In the genomic region with DNA sequence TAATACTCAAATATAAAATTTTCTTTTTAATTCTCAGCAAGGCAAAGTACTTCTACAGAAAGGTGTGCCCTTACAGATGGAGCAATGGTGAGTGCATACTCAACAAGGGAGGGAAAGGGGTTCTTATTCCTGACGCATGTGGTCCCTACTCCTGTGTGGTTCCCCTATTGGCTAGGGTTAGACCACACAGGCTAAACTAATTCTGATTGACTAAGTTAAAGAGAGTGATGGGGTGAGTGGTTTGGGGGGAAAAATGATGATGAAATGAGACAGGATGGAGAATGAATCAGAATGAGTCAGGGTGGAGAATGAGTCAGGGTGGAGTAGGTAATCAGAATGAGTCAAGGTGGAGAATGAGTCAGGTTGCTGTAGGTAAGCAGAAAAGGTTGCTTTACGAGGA, we compare ENCODE assay signal across 1 cellular context.
A peak's percentile ranks its signal among the peaks of the same experiment; 100 is the strongest.
TF ChIP-seq lines count a peak whose summit lies in the region.

No MANE protein-coding gene starts in this region.

TF ChIP-seq in HEK293, 187 proteins besides CTCF, POLR2A, EP300 and RAD21 (continued from another document):
- TF ChIP-seq, protein P1, sequence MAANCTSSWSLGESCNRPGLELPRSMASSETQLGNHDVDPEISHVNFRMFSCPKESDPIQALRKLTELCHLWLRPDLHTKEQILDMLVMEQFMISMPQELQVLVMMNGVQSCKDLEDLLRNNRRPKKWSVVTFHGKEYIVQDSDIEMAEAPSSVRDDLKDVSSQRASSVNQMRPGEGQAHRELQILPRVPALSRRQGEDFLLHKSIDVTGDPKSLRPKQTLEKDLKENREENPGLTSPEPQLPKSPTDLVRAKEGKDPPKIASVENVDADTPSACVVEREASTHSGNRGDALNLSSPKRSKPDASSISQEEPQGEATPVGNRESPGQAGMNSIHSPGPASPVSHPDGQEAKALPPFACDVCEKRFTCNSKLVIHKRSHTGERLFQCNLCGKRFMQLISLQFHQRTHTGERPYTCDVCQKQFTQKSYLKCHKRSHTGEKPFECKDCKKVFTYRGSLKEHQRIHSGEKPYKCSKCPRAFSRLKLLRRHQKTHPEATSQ (tag by site-specific recombination; IDR thresholded peaks at IDR 0.05): no peak
- TF ChIP-seq ZNF510 (tag by site-specific recombination; IDR thresholded peaks at IDR 0.05; ENCODE audit: insufficient replicate concordance): no peak
- TF ChIP-seq, protein P2, sequence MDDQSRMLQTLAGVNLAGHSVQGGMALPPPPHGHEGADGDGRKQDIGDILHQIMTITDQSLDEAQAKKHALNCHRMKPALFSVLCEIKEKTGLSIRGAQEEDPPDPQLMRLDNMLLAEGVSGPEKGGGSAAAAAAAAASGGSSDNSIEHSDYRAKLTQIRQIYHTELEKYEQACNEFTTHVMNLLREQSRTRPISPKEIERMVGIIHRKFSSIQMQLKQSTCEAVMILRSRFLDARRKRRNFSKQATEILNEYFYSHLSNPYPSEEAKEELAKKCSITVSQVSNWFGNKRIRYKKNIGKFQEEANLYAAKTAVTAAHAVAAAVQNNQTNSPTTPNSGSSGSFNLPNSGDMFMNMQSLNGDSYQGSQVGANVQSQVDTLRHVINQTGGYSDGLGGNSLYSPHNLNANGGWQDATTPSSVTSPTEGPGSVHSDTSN (CRISPR knock-in tag; IDR thresholded peaks at IDR 0.05): no peak
- TF ChIP-seq ZNF561 (tag by site-specific recombination; IDR thresholded peaks at IDR 0.05; ENCODE audit: borderline replicate concordance): no peak
- no peak for TF ChIP-seq ZNF473 (tag by site-specific recombination; IDR thresholded peaks at IDR 0.05)
- TF ChIP-seq, protein P3, sequence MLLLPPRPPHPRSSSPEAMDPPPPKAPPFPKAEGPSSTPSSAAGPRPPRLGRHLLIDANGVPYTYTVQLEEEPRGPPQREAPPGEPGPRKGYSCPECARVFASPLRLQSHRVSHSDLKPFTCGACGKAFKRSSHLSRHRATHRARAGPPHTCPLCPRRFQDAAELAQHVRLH (tag by site-specific recombination; IDR thresholded peaks at IDR 0.05): no peak
- peak; percentile 68; the same call in 1 of the 2 replicates for TF ChIP-seq ZNF24 (tag by site-specific recombination; IDR thresholded peaks at IDR 0.05)
- no peak for TF ChIP-seq KLF10 (tag by site-specific recombination; IDR thresholded peaks at IDR 0.05)
- no peak for TF ChIP-seq ZNF19 (tag by site-specific recombination; IDR thresholded peaks at IDR 0.05; ENCODE audit: low read depth)
- 0 out of 2 replicates have a peak, but pooled peaks have one; percentile 23 for TF ChIP-seq ZNF354C (tag by site-specific recombination; IDR thresholded peaks at IDR 0.05; ENCODE audit: borderline replicate concordance, low read depth)
- TF ChIP-seq SCRT2 (tag by site-specific recombination; IDR thresholded peaks at IDR 0.05): 0 out of 2 replicates have a peak, but pooled peaks have one; percentile 15
- TF ChIP-seq, protein P4, sequence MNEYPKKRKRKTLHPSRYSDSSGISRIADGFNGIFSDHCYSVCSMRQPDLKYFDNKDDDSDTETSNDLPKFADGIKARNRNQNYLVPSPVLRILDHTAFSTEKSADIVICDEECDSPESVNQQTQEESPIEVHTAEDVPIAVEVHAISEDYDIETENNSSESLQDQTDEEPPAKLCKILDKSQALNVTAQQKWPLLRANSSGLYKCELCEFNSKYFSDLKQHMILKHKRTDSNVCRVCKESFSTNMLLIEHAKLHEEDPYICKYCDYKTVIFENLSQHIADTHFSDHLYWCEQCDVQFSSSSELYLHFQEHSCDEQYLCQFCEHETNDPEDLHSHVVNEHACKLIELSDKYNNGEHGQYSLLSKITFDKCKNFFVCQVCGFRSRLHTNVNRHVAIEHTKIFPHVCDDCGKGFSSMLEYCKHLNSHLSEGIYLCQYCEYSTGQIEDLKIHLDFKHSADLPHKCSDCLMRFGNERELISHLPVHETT (tag by site-specific recombination; IDR thresholded peaks at IDR 0.05): peak; percentile 96
- TF ChIP-seq, protein P5, sequence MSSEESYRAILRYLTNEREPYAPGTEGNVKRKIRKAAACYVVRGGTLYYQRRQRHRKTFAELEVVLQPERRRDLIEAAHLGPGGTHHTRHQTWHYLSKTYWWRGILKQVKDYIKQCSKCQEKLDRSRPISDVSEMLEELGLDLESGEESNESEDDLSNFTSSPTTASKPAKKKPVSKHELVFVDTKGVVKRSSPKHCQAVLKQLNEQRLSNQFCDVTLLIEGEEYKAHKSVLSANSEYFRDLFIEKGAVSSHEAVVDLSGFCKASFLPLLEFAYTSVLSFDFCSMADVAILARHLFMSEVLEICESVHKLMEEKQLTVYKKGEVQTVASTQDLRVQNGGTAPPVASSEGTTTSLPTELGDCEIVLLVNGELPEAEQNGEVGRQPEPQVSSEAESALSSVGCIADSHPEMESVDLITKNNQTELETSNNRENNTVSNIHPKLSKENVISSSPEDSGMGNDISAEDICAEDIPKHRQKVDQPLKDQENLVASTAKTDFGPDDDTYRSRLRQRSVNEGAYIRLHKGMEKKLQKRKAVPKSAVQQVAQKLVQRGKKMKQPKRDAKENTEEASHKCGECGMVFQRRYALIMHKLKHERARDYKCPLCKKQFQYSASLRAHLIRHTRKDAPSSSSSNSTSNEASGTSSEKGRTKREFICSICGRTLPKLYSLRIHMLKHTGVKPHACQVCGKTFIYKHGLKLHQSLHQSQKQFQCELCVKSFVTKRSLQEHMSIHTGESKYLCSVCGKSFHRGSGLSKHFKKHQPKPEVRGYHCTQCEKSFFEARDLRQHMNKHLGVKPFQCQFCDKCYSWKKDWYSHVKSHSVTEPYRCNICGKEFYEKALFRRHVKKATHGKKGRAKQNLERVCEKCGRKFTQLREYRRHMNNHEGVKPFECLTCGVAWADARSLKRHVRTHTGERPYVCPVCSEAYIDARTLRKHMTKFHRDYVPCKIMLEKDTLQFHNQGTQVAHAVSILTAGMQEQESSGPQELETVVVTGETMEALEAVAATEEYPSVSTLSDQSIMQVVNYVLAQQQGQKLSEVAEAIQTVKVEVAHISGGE (tag by site-specific recombination; conservative IDR thresholded peaks at IDR 0.05; ENCODE audit: low read depth): no peak
- peak; percentile 68; the same call in 1 of the 2 replicates for TF ChIP-seq ZNF558 (tag by site-specific recombination; IDR thresholded peaks at IDR 0.05)
- no peak for TF ChIP-seq ZNF530 (tag by site-specific recombination; IDR thresholded peaks at IDR 0.05; ENCODE audit: low read depth)
- TF ChIP-seq YY1 (tag by site-specific recombination; IDR thresholded peaks at IDR 0.05): no peak
- no peak for TF ChIP-seq ZNF292 (tag by site-specific recombination; IDR thresholded peaks at IDR 0.05; ENCODE audit: borderline replicate concordance, low read depth)
- TF ChIP-seq ZNF214 (tag by site-specific recombination; IDR thresholded peaks at IDR 0.05; ENCODE audit: borderline replicate concordance): no peak
- no peak for TF ChIP-seq ZSCAN30 (tag by site-specific recombination; IDR thresholded peaks at IDR 0.05)
- TF ChIP-seq ZBTB21 (tag by site-specific recombination; IDR thresholded peaks at IDR 0.05): peak; percentile 66; the same call in 1 of the 2 replicates
